In genomic region chr1:35406103-35406502, GRCh38 we compare ENCODE assay signal across 18 cellular contexts.
"Had no signal": no experiment of that assay in that cellular context is flagged by ENCODE, and none has a peak within 500 bp of the region (broad histone marks: within the 10 kb centered on the region; RNA-seq: fewer than 3 reads in every experiment).

No MANE protein-coding gene starts in this region.

- H3K4me1 ChIP-seq: upper lobe of right lung had no signal

- H3K27ac ChIP-seq: body of pancreas, left lung, upper lobe of right lung, WERI-Rb-1 had no signal

- H3K27me3 ChIP-seq: body of pancreas, dorsolateral prefrontal cortex, left lung, upper lobe of right lung had no signal

- DNase-seq: activated CD4-positive, alpha-beta T cell treated with anti-CD3 and anti-CD28 coated beads, Interleukin-2, amount 50 U/mL, for 4 hours; activated naive CD4-positive, alpha-beta T cell treated with Interleukin-2 at 50 U/mL for 16 hours; activated naive CD8-positive, alpha-beta T cell treated with anti-CD3 and anti-CD28 coated beads, Interleukin-2, amount 10 ng/mL, durations not matched to agents 7 days and 5 days; amygdala; body of pancreas; dorsolateral prefrontal cortex; hypothalamus; kidney; left lung; midbrain; nucleus accumbens; stimulated activated CD4-positive, alpha-beta T cell treated with anti-CD3 and anti-CD28 coated beads, Interleukin-12 subunit alpha, Interleukin-12 subunit beta, amount 100 ng/mL, for 4 hours; stimulated activated CD4-positive, alpha-beta T cell treated with anti-CD3 and anti-CD28 coated beads, Interleukin-1b, Interleukin-23, amount 100 ng/mL, for 48 hours; stimulated activated CD8-positive, alpha-beta memory T cell treated with anti-CD3 and anti-CD28 coated beads, Interleukin-4, amount 100 ng/mL, for 48 hours; stimulated activated naive CD4-positive, alpha-beta T cell; T-helper 2 cell; upper lobe of right lung; WERI-Rb-1 had no signal

- H3K4me3 ChIP-seq: body of pancreas, dorsolateral prefrontal cortex, left lung, upper lobe of right lung had no signal

- H3K9me3 ChIP-seq: body of pancreas, left lung, upper lobe of right lung had no signal
